In genomic region chr2:39150102-39150562, GRCh38 we compare ENCODE assay signal across 1 cellular context.
A peak's percentile ranks its signal among the peaks of the same experiment; 100 is the strongest.
TF ChIP-seq lines count a peak whose summit lies in the region.

No MANE protein-coding gene starts in this region.

TF ChIP-seq in K562, 482 proteins besides CTCF, POLR2A, EP300 and RAD21 (continued from another document):
- TF ChIP-seq ZNF644 (tag; IDR thresholded peaks at IDR 0.05; ENCODE audit: low read depth) (peak; percentile 95), FOXA3 (CRISPR knock-in tag; conservative IDR thresholded peaks at IDR 0.05 in 1 of 2, IDR thresholded peaks at IDR 0.05 in 1 of 2) (peak in 1 of 2 experiments; percentile 38; a peak in 1 of 4 replicates), ZNF224 (CRISPR knock-in tag; IDR thresholded peaks at IDR 0.05) (no peak), ZNF639 (CRISPR knock-in tag; conservative IDR thresholded peaks at IDR 0.05 in 1 of 2, IDR thresholded peaks at IDR 0.05 in 1 of 2) (peak in 1 of 2 experiments; percentile 98; a peak in 2 of 4 replicates), SMARCA5 (IDR thresholded peaks at IDR 0.05) (no peak), ZBTB33 (CRISPR knock-in tag; IDR thresholded peaks at IDR 0.05) (no peak), CXXC5 (CRISPR knock-in tag; IDR thresholded peaks at IDR 0.05) (peak; percentile 96), SMARCB1 (IDR thresholded peaks at IDR 0.05; ENCODE audit: insufficient read length, low read depth) (no peak), MTA1 (IDR thresholded peaks at IDR 0.05; ENCODE audit: borderline replicate concordance) (no peak), ZC3H8 (IDR thresholded peaks at IDR 0.05) (no peak), CUX1 (CRISPR knock-in tag; IDR thresholded peaks at IDR 0.05) (peak; percentile 95), FOXP1 (CRISPR knock-in tag; IDR thresholded peaks at IDR 0.05) (no peak)
TF ChIP-seq in K562: peak in this region for 173.
